17 cellular contexts compared by ENCODE assay signal in the genomic region with DNA sequence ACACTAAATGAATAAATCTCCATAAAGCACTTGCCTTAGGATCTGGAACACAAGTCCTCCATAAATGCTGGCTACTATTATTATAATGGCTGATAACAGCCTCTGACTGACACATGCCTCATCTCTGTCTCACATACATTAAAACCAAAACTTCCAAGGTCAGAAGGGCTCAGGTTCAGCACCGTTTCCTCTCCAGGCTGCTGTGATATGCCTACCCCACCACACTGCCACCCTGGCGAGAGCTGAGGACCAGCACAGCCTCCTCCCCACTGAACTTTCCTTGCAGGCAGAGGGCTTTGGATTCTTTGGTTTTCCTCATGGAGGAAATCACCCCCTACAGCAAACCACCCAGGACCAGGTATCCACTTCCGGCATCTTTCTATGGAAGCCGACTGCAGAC.
DNase-seq lines count a peak whose midpoint lies in the region; ATAC-seq and TF ChIP-seq lines count a peak whose summit lies in the region.
"Had no signal": no experiment of that assay in that cellular context is flagged by ENCODE, and none has a peak within 500 bp of the region (broad histone marks: within the 10 kb centered on the region; RNA-seq: fewer than 3 reads in every experiment).

No MANE protein-coding gene starts in this region.

- no peak overlapping the region for H2AFZ ChIP-seq in PC-9

- H3K27me3 ChIP-seq in cardiac muscle cell (no peaks in the 10 kb centered on the region), left ventricle myocardium inferior (ENCODE audit: low read depth) (no peaks in the 10 kb centered on the region), PC-9 (ENCODE audit: insufficient read depth, low read depth) (no peaks in the 10 kb centered on the region)
- H3K27me3 ChIP-seq: spleen had no signal

- H3K27ac ChIP-seq in cardiac muscle cell = peak overlapping the region; percentile 95
- H3K27ac ChIP-seq in left ventricle myocardium inferior (replicated peaks) = no peak overlapping the region
- peak overlapping the region; percentile 7; the same call in 1 of the 2 replicates for H3K27ac ChIP-seq in PC-9

- H3K27ac Mint-ChIP-seq in brain = peak overlapping the region in 3 of 5 experiments; percentile 35 to 69 (median 64)
- H3K27ac Mint-ChIP-seq in stimulated activated naive CD8-positive, alpha-beta T cell treated with anti-CD3 and anti-CD28 coated beads, Interleukin-15, Interleukin-2, amounts not matched to agents 100 ng/mL and 50 ng/mL, for 24 hours = peak overlapping the region; percentile 88

- BruUV-seq in PC-9 (replicated peaks; lab: Mats Ljungman, UMichigan) = no TSS peak

- intact Hi-C loops in left ventricle myocardium inferior (cut with micrococcal nuclease) = no loop called here
- intact Hi-C loops in PC-9 (cut with micrococcal nuclease; ENCODE audit: unreplicated experiment) = no loop called here

- no peak overlapping the region for H3K4me2 ChIP-seq in PC-9

- H3K27me3 Mint-ChIP-seq in brain = no peaks in the 10 kb centered on the region
- no peaks in the 10 kb centered on the region for H3K27me3 Mint-ChIP-seq in stimulated activated naive CD8-positive, alpha-beta T cell treated with anti-CD3 and anti-CD28 coated beads, Interleukin-15, Interleukin-2, amounts not matched to agents 100 ng/mL and 50 ng/mL, for 24 hours
- H3K27me3 Mint-ChIP-seq: activated naive CD4-positive, alpha-beta T cell treated with anti-CD3 and anti-CD28 coated beads, Interleukin-2, amount 50 U/mL, for 24 hours had no signal

- no peak for ATAC-seq in SK-N-SH treated with all-trans-retinoic acid at 6 μM for 48 hours

- H3K79me2 ChIP-seq in PC-9 (ENCODE audit: low read depth) = peaks cover 86% of the 10 kb centered on the region

- DNase-seq in cardiac muscle cell (ENCODE audit: low read depth in 1 of 2, low spot score in 1 of 2) (no peak), left ventricle myocardium inferior (no peak), PC-9 (no peak), NCI-H2081 (lab: John Stamatoyannopoulos, UW) (no peak), GOT3 (lab: John Stamatoyannopoulos, UW) (no peak)
- DNase-seq: CD8-positive, alpha-beta memory T cell; DND-41; erythroblast; H7; kidney glomerular epithelial cell; NCI-H1694 treated with DMSO at 0.1 percent for 48 hours; spleen; stimulated activated naive CD4-positive, alpha-beta T cell treated with Interleukin-2 at 50 U/mL for 16 hours had no signal

- H3F3A ChIP-seq in PC-9 (ENCODE audit: insufficient read depth, low read depth) = peaks cover 36% of the 10 kb centered on the region

- H3K9me2 ChIP-seq in PC-9 (ENCODE audit: insufficient read depth) = no peaks in the 10 kb centered on the region

- H3K36me3 Mint-ChIP-seq in brain = no peaks in the 10 kb centered on the region
- H3K36me3 Mint-ChIP-seq in stimulated activated naive CD8-positive, alpha-beta T cell treated with anti-CD3 and anti-CD28 coated beads, Interleukin-15, Interleukin-2, amounts not matched to agents 100 ng/mL and 50 ng/mL, for 24 hours (ENCODE audit: low read depth) = peaks cover 4% of the 10 kb centered on the region
- H3K36me3 Mint-ChIP-seq: activated naive CD4-positive, alpha-beta T cell treated with anti-CD3 and anti-CD28 coated beads, Interleukin-2, amount 50 U/mL, for 24 hours; CD8-positive, alpha-beta memory T cell had no signal

- no peak for TF ChIP-seq CTCF in cardiac muscle cell (IDR thresholded peaks at IDR 0.05; ENCODE audit: low read depth, low read length)
- no peak for TF ChIP-seq CTCF in left ventricle myocardium inferior (IDR thresholded peaks at IDR 0.05; ENCODE audit: borderline replicate concordance)
- no peak for TF ChIP-seq CTCF in PC-9 (conservative IDR thresholded peaks at IDR 0.05)
- no peak for TF ChIP-seq CTCF in brain (conservative IDR thresholded peaks at IDR 0.05)

- H3K36me3 ChIP-seq in cardiac muscle cell (no peaks in the 10 kb centered on the region), left ventricle myocardium inferior (no peaks in the 10 kb centered on the region), PC-9 (ENCODE audit: low read depth) (no peaks in the 10 kb centered on the region)
- H3K36me3 ChIP-seq: spleen had no signal

- no peaks in the 10 kb centered on the region for H3K9me3 ChIP-seq in cardiac muscle cell (ENCODE audit: low read depth)
- no peaks in the 10 kb centered on the region for H3K9me3 ChIP-seq in left ventricle myocardium inferior (replicated peaks)
- H3K9me3 ChIP-seq in PC-9 (ENCODE audit: insufficient read depth, low read depth) = no peaks in the 10 kb centered on the region
- H3K9me3 ChIP-seq: spleen had no signal

- CTCF ChIA-PET in PC-9 (lab: Charles Lee) = interaction anchor here (0.6 kb wide), 1 partner anchor 1243 kb away, joined by 4 read pairs; no protein-coding TSS in a partner anchor

- POLR2A ChIA-PET in PC-9 (lab: Charles Lee; ENCODE audit: unreplicated experiment) = no interaction called here

- H4K20me1 ChIP-seq in PC-9 (ENCODE audit: insufficient read depth) = no peaks in the 10 kb centered on the region

- peaks cover 56% of the 10 kb centered on the region for H3K4me1 ChIP-seq in cardiac muscle cell (ENCODE audit: low read depth)
- peaks cover 40% of the 10 kb centered on the region for H3K4me1 ChIP-seq in left ventricle myocardium inferior
- H3K4me1 ChIP-seq in PC-9 (replicated peaks; ENCODE audit: insufficient read depth) = peaks cover 69% of the 10 kb centered on the region

- H3K4me1 Mint-ChIP-seq in brain = peaks cover 61% of the 10 kb centered on the region
- H3K4me1 Mint-ChIP-seq in stimulated activated naive CD8-positive, alpha-beta T cell treated with anti-CD3 and anti-CD28 coated beads, Interleukin-15, Interleukin-2, amounts not matched to agents 100 ng/mL and 50 ng/mL, for 24 hours (ENCODE audit: low read depth) = peaks cover 100% of the 10 kb centered on the region

- no peak overlapping the region for H3K4me3 Mint-ChIP-seq in brain
- peak overlapping the region; percentile 43 for H3K4me3 Mint-ChIP-seq in stimulated activated naive CD8-positive, alpha-beta T cell treated with anti-CD3 and anti-CD28 coated beads, Interleukin-15, Interleukin-2, amounts not matched to agents 100 ng/mL and 50 ng/mL, for 24 hours
- H3K4me3 Mint-ChIP-seq: activated naive CD4-positive, alpha-beta T cell treated with anti-CD3 and anti-CD28 coated beads, Interleukin-2, amount 50 U/mL, for 24 hours; CD8-positive, alpha-beta memory T cell had no signal

- H3K9me3 Mint-ChIP-seq in brain = peaks cover 0 to under 1% (median 0%) of the 10 kb centered on the region in 5 experiments
- H3K9me3 Mint-ChIP-seq in stimulated activated naive CD8-positive, alpha-beta T cell treated with anti-CD3 and anti-CD28 coated beads, Interleukin-15, Interleukin-2, amounts not matched to agents 100 ng/mL and 50 ng/mL, for 24 hours = no peaks in the 10 kb centered on the region
- H3K9me3 Mint-ChIP-seq: activated naive CD4-positive, alpha-beta T cell treated with anti-CD3 and anti-CD28 coated beads, Interleukin-2, amount 50 U/mL, for 24 hours; CD8-positive, alpha-beta memory T cell had no signal

- H3K4me3 ChIP-seq in cardiac muscle cell (no peak overlapping the region), left ventricle myocardium inferior (no peak overlapping the region), PC-9 (no peak overlapping the region)
- H3K4me3 ChIP-seq: spleen had no signal

TF ChIP-seq in SK-N-SH treated with all-trans-retinoic acid at 6 μM for 48 hours, 23 proteins besides CTCF, POLR2A, EP300 and RAD21 (continues in another document):
- TF ChIP-seq, protein P1, sequence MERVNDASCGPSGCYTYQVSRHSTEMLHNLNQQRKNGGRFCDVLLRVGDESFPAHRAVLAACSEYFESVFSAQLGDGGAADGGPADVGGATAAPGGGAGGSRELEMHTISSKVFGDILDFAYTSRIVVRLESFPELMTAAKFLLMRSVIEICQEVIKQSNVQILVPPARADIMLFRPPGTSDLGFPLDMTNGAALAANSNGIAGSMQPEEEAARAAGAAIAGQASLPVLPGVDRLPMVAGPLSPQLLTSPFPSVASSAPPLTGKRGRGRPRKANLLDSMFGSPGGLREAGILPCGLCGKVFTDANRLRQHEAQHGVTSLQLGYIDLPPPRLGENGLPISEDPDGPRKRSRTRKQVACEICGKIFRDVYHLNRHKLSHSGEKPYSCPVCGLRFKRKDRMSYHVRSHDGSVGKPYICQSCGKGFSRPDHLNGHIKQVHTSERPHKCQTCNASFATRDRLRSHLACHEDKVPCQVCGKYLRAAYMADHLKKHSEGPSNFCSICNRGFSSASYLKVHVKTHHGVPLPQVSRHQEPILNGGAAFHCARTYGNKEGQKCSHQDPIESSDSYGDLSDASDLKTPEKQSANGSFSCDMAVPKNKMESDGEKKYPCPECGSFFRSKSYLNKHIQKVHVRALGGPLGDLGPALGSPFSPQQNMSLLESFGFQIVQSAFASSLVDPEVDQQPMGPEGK (CRISPR knock-in tag; IDR thresholded peaks at IDR 0.05; ENCODE audit: borderline replicate concordance) = no peak
- TF ChIP-seq GLIS3 (CRISPR knock-in tag; IDR thresholded peaks at IDR 0.05) (no peak), ISL1 (CRISPR knock-in tag; IDR thresholded peaks at IDR 0.05) (no peak), PPARA (CRISPR knock-in tag; IDR thresholded peaks at IDR 0.05; ENCODE audit: borderline replicate concordance) (no peak), ZFP3 (CRISPR knock-in tag; IDR thresholded peaks at IDR 0.05) (no peak)
- TF ChIP-seq, protein P2, sequence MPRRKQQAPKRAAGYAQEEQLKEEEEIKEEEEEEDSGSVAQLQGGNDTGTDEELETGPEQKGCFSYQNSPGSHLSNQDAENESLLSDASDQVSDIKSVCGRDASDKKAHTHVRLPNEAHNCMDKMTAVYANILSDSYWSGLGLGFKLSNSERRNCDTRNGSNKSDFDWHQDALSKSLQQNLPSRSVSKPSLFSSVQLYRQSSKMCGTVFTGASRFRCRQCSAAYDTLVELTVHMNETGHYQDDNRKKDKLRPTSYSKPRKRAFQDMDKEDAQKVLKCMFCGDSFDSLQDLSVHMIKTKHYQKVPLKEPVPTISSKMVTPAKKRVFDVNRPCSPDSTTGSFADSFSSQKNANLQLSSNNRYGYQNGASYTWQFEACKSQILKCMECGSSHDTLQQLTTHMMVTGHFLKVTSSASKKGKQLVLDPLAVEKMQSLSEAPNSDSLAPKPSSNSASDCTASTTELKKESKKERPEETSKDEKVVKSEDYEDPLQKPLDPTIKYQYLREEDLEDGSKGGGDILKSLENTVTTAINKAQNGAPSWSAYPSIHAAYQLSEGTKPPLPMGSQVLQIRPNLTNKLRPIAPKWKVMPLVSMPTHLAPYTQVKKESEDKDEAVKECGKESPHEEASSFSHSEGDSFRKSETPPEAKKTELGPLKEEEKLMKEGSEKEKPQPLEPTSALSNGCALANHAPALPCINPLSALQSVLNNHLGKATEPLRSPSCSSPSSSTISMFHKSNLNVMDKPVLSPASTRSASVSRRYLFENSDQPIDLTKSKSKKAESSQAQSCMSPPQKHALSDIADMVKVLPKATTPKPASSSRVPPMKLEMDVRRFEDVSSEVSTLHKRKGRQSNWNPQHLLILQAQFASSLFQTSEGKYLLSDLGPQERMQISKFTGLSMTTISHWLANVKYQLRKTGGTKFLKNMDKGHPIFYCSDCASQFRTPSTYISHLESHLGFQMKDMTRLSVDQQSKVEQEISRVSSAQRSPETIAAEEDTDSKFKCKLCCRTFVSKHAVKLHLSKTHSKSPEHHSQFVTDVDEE (CRISPR knock-in tag; IDR thresholded peaks at IDR 0.05) = no peak
